ENCODE assay signal across 12 cellular contexts in the genomic region with DNA sequence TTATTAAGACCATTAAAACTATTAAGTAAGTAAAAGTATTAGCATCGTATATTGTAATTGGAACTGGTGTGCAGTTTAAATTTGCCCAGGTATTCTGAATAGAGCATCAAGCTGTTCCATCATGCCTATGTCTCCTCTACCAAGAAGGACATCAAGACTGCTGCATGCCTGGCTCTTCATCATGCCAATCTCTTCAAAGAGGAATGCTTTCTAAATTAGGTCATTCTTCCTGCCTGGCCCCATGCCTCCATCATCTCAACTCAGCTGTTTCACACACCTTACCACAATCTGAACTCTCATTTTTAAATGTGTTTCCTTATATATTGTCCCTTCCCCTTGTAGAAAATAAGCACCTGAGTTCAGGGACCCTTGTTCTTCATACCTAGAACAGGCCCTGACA.
"Had no signal": no experiment of that assay in that cellular context is flagged by ENCODE, and none has a peak within 500 bp of the region (broad histone marks: within the 10 kb centered on the region; RNA-seq: fewer than 3 reads in every experiment).

No MANE protein-coding gene starts in this region.

- DNase-seq: activated CD4-positive, alpha-beta memory T cell treated with anti-CD3 and anti-CD28 coated beads for 36 hours; activated effector memory CD4-positive, alpha-beta T cell treated with anti-CD3 and anti-CD28 coated beads, Interleukin-2, amount 50 U/mL, for 16 hours; activated T-cell treated with anti-CD3 and anti-CD28 coated beads, Interleukin-2, amount 50 U/mL, for 4 hours; effector CD4-positive, alpha-beta T cell; left colon; sigmoid colon; stimulated activated CD4-positive, alpha-beta T cell treated with anti-CD3 and anti-CD28 coated beads, Interleukin-12 subunit alpha, Interleukin-12 subunit beta, amount 100 ng/mL, for 4 hours; stimulated activated naive CD4-positive, alpha-beta T cell; substantia nigra; trophoblast cell had no signal

- ATAC-seq: activated naive CD4-positive, alpha-beta T cell treated with anti-CD3 and anti-CD28 coated beads, Interleukin-2, amount 50 U/mL, for 72 hours; activated T-cell treated with anti-CD3 and anti-CD28 coated beads, Interleukin-2, amount 50 U/mL, for 4 hours; gastroesophageal sphincter; left colon had no signal
